Comparison of ENCODE assay signal across 8 cellular contexts in the genomic region with DNA sequence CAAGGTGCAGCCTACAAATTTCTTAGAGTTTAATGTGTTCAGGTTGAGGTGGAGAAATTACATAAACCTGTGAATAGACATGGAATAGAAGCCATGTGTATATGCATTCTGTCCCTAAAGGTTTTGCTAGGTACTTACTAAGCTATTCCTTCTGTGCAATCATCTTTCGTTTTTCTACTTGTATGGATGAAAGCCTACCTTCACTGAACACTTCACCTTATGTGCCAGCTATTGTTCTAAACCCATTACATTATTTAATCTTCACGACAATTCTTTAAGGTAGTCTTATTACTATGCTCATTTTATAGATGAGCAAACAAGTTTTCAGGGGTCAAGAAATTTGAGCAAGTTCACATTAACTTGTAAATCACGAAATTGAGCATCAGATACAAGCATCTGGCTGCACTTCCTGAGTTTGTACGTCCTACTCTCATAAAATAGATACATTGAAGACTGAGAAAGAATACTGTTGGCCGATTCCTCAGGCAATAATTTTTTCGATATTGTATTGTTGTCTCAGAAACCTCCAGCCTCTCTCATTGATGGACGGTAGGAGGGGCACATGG. TPM values are rescaled to one million over a fixed set of nuclear protein-coding genes. Genes with fewer than 3 reads are reported as not detected.
DNase-seq lines count a peak whose midpoint lies in the region; ATAC-seq and TF ChIP-seq lines count a peak whose summit lies in the region.

No MANE protein-coding gene starts in this region.

- H3K9me3 ChIP-seq in left lung (no peaks in the 10 kb centered on the region), transverse colon (no peaks in the 10 kb centered on the region)

- no peak for TF ChIP-seq EP300 in transverse colon (IDR thresholded peaks at IDR 0.05; ENCODE audit: low read depth)

- peaks cover 41% of the 10 kb centered on the region for H3K4me1 Mint-ChIP-seq in activated naive CD4-positive, alpha-beta T cell treated with anti-CD3 and anti-CD28 coated beads, Interleukin-2, amount 10 ng/mL, durations not matched to agents 7 days and 5 days
- peaks cover 32% of the 10 kb centered on the region for H3K4me1 Mint-ChIP-seq in activated naive CD8-positive, alpha-beta T cell (ENCODE audit: low read depth)

- DNase-seq in activated naive CD4-positive, alpha-beta T cell treated with anti-CD3 and anti-CD28 coated beads, Interleukin-2, amount 10 ng/mL, durations not matched to agents 7 days and 5 days = no peak
- no peak for DNase-seq in activated naive CD4-positive, alpha-beta T cell treated with Interleukin-2 at 50 U/mL for 16 hours
- DNase-seq in left lung = no peak
- DNase-seq in transverse colon = no peak
- DNase-seq in NCI-H187 (lab: John Stamatoyannopoulos, UW) = no peak
- no peak for DNase-seq in left lobe of liver (ENCODE audit: low spot score)

- in situ Hi-C loops in transverse colon (cut with MboI; ENCODE audit: low pct_ligation_motif_present in 1 of 4, low pct_unique_long_range_greater_than_20kb in 1 of 4, low sequenced_read_pairs in 3 of 4) = no loop called here

- H3K36me3 ChIP-seq in left lung (peaks cover 0 to 18% of the 10 kb centered on the region in 2 donors), transverse colon (peaks cover 0 to 16% (median 0%) of the 10 kb centered on the region in 4 donors)

- no peaks in the 10 kb centered on the region for H3K9me3 Mint-ChIP-seq in activated naive CD4-positive, alpha-beta T cell treated with anti-CD3 and anti-CD28 coated beads, Interleukin-2, amount 10 ng/mL, durations not matched to agents 7 days and 5 days
- no peaks in the 10 kb centered on the region for H3K9me3 Mint-ChIP-seq in activated naive CD8-positive, alpha-beta T cell (ENCODE audit: low read depth)

- 0 to 11% methylated on average over 6 to 7 of the region's 7 CpGs for WGBS in transverse colon (ENCODE audit: low coverage in 1 of 2), 2 donors

- no peak for TF ChIP-seq POLR2A in transverse colon (IDR thresholded peaks at IDR 0.05)

- H3K27me3 Mint-ChIP-seq in activated naive CD4-positive, alpha-beta T cell treated with anti-CD3 and anti-CD28 coated beads, Interleukin-2, amount 10 ng/mL, durations not matched to agents 7 days and 5 days = peaks cover 18% of the 10 kb centered on the region
- H3K27me3 Mint-ChIP-seq in activated naive CD8-positive, alpha-beta T cell = no peaks in the 10 kb centered on the region

- H3K27me3 ChIP-seq in left lung (no peaks in the 10 kb centered on the region), transverse colon (no peaks in the 10 kb centered on the region)

- CTCF ChIA-PET in activated naive CD4-positive, alpha-beta T cell treated with anti-CD3 and anti-CD28 coated beads, Interleukin-2, amount 10 ng/mL, durations not matched to agents 7 days and 5 days (lab: Charles Lee) = interaction anchor here (0.6 to 1.4 kb wide), 2 partner anchors 11 to 507 kb away, joined by 3 to 6 read pairs; no protein-coding TSS in a partner anchor

- intact Hi-C loops in left lung (cut with DNase I) (no loop called here), transverse colon (cut with DNase I; ENCODE audit: low total_unique reads) (no loop called here)

- H3K36me3 Mint-ChIP-seq in activated naive CD4-positive, alpha-beta T cell treated with anti-CD3 and anti-CD28 coated beads, Interleukin-2, amount 10 ng/mL, durations not matched to agents 7 days and 5 days = peaks cover 20% of the 10 kb centered on the region
- peaks cover 6% of the 10 kb centered on the region for H3K36me3 Mint-ChIP-seq in activated naive CD8-positive, alpha-beta T cell

- H3K4me1 ChIP-seq in left lung = peaks cover 11 to 24% of the 10 kb centered on the region in 2 donors
- peaks cover 8 to 26% (median 15%) of the 10 kb centered on the region in 4 donors for H3K4me1 ChIP-seq in transverse colon

- TF ChIP-seq CTCF in left lung (IDR thresholded peaks at IDR 0.05) = no peak
- no peak for TF ChIP-seq CTCF in transverse colon (IDR thresholded peaks at IDR 0.05)

- peak overlapping the region; percentile 80 for H3K27ac Mint-ChIP-seq in activated naive CD4-positive, alpha-beta T cell treated with anti-CD3 and anti-CD28 coated beads, Interleukin-2, amount 10 ng/mL, durations not matched to agents 7 days and 5 days
- H3K27ac Mint-ChIP-seq in activated naive CD8-positive, alpha-beta T cell = peak overlapping the region; percentile 87

- peak overlapping the region; percentile 53 to 77 for H3K27ac ChIP-seq in left lung
- H3K27ac ChIP-seq in transverse colon = peak overlapping the region; percentile 85 to 93 (median 92)

- peak overlapping the region; percentile 66 to 71 for H3K4me3 ChIP-seq in left lung
- H3K4me3 ChIP-seq in transverse colon = peak overlapping the region; percentile 39 to 95 (median 86)

- peak overlapping the region; percentile 86 for H3K4me3 Mint-ChIP-seq in activated naive CD4-positive, alpha-beta T cell treated with anti-CD3 and anti-CD28 coated beads, Interleukin-2, amount 10 ng/mL, durations not matched to agents 7 days and 5 days
- H3K4me3 Mint-ChIP-seq in activated naive CD8-positive, alpha-beta T cell = peak overlapping the region; percentile 88

- ATAC-seq in left lung = no peak
- no peak for ATAC-seq in left lobe of liver
- ATAC-seq in GM19351 (IDR thresholded peaks at IDR 0.05; ENCODE audit: unreplicated experiment) = no peak

RNA-seq across cellular contexts. Expression of a gene that starts 0.6 kb away (rescaled TPM):
- total RNA-seq in left lung (10 to 100 TPM; 42.3 to 73.8 TPM), transverse colon (10 to 100 TPM; 12.7 to 34.3 (median 18.5) TPM), left lobe of liver (8.3 TPM)

RNA-seq across cellular contexts. Expression of a gene that starts 25.8 kb away (rescaled TPM):
- total RNA-seq in left lung = 10 to 100 TPM; 26.7 to 27.9 TPM
- total RNA-seq in transverse colon = 100 to 1,000 TPM in 1 of 4 donors, 10 to 100 TPM in 3; 31.8 to 121 (median 48.7) TPM
- total RNA-seq in left lobe of liver = 6.9 TPM
